ENCODE assay signal across 1 cellular context in genomic region chr1:24640288-24640687, GRCh38.
TF ChIP-seq lines count a peak whose summit lies in the region.

No MANE protein-coding gene starts in this region.

TF ChIP-seq in SK-N-SH treated with all-trans-retinoic acid at 6 μM for 48 hours, 23 proteins besides CTCF, POLR2A, EP300 and RAD21 (continued from another document):
- TF ChIP-seq TSHZ2 (CRISPR knock-in tag; IDR thresholded peaks at IDR 0.05) (no peak), OSR1 (CRISPR knock-in tag; IDR thresholded peaks at IDR 0.05) (no peak), ARNTL (CRISPR knock-in tag; IDR thresholded peaks at IDR 0.05; ENCODE audit: borderline replicate concordance, low read depth) (no peak), ZFP3 (CRISPR knock-in tag; IDR thresholded peaks at IDR 0.05) (no peak), ESRRG (CRISPR knock-in tag; IDR thresholded peaks at IDR 0.05) (no peak), RARB (CRISPR knock-in tag; IDR thresholded peaks at IDR 0.05) (no peak), CSDC2 (CRISPR knock-in tag; IDR thresholded peaks at IDR 0.05) (no peak), ZNF565 (CRISPR knock-in tag; conservative IDR thresholded peaks at IDR 0.05; ENCODE audit: low read depth) (no peak), ZC3H10 (CRISPR knock-in tag; IDR thresholded peaks at IDR 0.05) (no peak)
- TF ChIP-seq, protein P1, sequence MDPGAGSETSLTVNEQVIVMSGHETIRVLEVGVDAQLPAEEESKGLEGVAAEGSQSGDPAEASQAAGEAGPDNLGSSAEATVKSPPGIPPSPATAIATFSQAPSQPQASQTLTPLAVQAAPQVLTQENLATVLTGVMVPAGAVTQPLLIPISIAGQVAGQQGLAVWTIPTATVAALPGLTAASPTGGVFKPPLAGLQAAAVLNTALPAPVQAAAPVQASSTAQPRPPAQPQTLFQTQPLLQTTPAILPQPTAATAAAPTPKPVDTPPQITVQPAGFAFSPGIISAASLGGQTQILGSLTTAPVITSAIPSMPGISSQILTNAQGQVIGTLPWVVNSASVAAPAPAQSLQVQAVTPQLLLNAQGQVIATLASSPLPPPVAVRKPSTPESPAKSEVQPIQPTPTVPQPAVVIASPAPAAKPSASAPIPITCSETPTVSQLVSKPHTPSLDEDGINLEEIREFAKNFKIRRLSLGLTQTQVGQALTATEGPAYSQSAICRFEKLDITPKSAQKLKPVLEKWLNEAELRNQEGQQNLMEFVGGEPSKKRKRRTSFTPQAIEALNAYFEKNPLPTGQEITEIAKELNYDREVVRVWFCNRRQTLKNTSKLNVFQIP (CRISPR knock-in tag; IDR thresholded peaks at IDR 0.05; ENCODE audit: borderline replicate concordance, low read depth): no peak
- TF ChIP-seq, protein P2, sequence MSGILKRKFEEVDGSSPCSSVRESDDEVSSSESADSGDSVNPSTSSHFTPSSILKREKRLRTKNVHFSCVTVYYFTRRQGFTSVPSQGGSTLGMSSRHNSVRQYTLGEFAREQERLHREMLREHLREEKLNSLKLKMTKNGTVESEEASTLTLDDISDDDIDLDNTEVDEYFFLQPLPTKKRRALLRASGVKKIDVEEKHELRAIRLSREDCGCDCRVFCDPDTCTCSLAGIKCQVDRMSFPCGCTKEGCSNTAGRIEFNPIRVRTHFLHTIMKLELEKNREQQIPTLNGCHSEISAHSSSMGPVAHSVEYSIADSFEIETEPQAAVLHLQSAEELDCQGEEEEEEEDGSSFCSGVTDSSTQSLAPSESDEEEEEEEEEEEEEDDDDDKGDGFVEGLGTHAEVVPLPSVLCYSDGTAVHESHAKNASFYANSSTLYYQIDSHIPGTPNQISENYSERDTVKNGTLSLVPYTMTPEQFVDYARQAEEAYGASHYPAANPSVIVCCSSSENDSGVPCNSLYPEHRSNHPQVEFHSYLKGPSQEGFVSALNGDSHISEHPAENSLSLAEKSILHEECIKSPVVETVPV (CRISPR knock-in tag; IDR thresholded peaks at IDR 0.05): no peak
